ENCODE assay signal across 27 cellular contexts in the genomic region with DNA sequence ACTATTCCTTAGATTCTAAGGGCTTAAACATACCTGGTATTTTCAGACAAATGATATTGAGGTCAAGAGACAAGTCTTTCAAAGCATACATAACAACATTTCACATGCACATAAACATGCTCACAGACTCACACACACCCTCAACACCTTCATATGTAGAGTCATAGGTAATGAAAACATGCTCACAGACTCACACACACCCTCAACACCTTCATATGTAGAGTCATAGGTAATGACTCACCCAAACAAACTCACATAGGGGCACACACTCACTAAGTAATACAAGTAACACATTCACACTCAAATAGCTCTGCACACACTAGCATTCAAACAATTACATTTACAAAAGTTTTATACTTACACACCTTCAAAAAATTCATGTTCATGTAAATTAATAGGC.
"Had no signal": no experiment of that assay in that cellular context is flagged by ENCODE, and none has a peak within 500 bp of the region (broad histone marks: within the 10 kb centered on the region; RNA-seq: fewer than 3 reads in every experiment).

No MANE protein-coding gene starts in this region.

- H3K9me3 Mint-ChIP-seq: effector memory CD8-positive, alpha-beta T cell; natural killer cell had no signal

- H3K36me3 Mint-ChIP-seq: immature natural killer cell, natural killer cell had no signal

- H3K4me2 ChIP-seq: smooth muscle cell had no signal

- H2AFZ ChIP-seq: parathyroid adenoma had no signal

- DNase-seq: cortex of kidney; effector memory CD8-positive, alpha-beta T cell; erythroblast; esophagus squamous epithelium; foreskin melanocyte; glutamatergic neuron; heart right ventricle; hypothalamus; immature natural killer cell; islet precursor cell; kidney glomerular epithelial cell; left ventricle myocardium superior; lower lobe of right lung; natural killer cell; stimulated activated CD4-positive, alpha-beta T cell treated with anti-CD3 and anti-CD28 coated beads, Interleukin-12 subunit alpha, Interleukin-12 subunit beta, amount 100 ng/mL, for 4 hours; stimulated activated CD4-positive, alpha-beta T cell treated with anti-CD3 and anti-CD28 coated beads, Interleukin-1b, Interleukin-23, amount 100 ng/mL, for 48 hours; stimulated activated CD4-positive, alpha-beta T cell treated with anti-CD3 and anti-CD28 coated beads, Interleukin-4, amount 100 ng/mL, for 1 hour; stimulated activated CD8-positive, alpha-beta memory T cell treated with anti-CD3 and anti-CD28 coated beads, Interleukin-4, amount 100 ng/mL, for 48 hours; stimulated activated naive CD4-positive, alpha-beta T cell treated with Interleukin-2 at 50 U/mL for 16 hours; upper lobe of left lung had no signal

- H3K4me3 Mint-ChIP-seq: effector memory CD8-positive, alpha-beta T cell; immature natural killer cell; natural killer cell had no signal

- H3K36me3 ChIP-seq: esophagus squamous epithelium, heart right ventricle, lower lobe of right lung, prostate gland, right atrium auricular region, thoracic aorta, tibial nerve, upper lobe of left lung had no signal

- H3K9ac ChIP-seq: parathyroid adenoma had no signal

- H3K27ac Mint-ChIP-seq: effector memory CD8-positive, alpha-beta T cell; immature natural killer cell; natural killer cell had no signal

- H3K9me3 ChIP-seq: esophagus squamous epithelium, lower lobe of right lung, prostate gland, right atrium auricular region, thoracic aorta, upper lobe of left lung had no signal

- H3K27me3 ChIP-seq: right atrium auricular region, tibial nerve, upper lobe of left lung had no signal

- H3K27ac ChIP-seq: esophagus squamous epithelium, heart right ventricle, lower lobe of right lung, parathyroid adenoma, prostate gland, right atrium auricular region, thoracic aorta, tibial nerve, upper lobe of left lung had no signal

- H3K4me3 ChIP-seq: esophagus squamous epithelium, heart right ventricle, lower lobe of right lung, prostate gland, right atrium auricular region, smooth muscle cell, thoracic aorta, tibial nerve, upper lobe of left lung had no signal

- H3K79me2 ChIP-seq: parathyroid adenoma had no signal

- H3K4me1 ChIP-seq: esophagus squamous epithelium, heart right ventricle, lower lobe of right lung, parathyroid adenoma, prostate gland, right atrium auricular region, tibial nerve, upper lobe of left lung had no signal

- ATAC-seq: effector memory CD8-positive, alpha-beta T cell; heart right ventricle; left ventricle myocardium superior; lower lobe of right lung; natural killer cell; sciatic nerve had no signal
